Comparison of ENCODE assay signal across 1 cellular context in the genomic region with DNA sequence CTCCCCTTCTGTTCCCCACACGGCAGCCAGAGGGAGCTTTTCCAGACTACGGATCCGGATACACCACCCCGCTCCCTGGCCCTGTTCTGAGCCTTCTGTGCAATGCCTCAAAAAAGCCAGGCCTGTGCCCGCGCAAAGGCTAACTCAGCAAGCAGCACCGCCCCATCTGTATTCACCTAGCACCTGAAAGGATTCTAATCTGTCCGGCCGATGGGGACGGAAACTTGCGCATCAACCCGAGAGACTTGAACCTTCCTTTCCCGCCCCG.
TF ChIP-seq lines count a peak whose summit lies in the region.

No MANE protein-coding gene starts in this region.

TF ChIP-seq in HepG2, 621 proteins besides CTCF, POLR2A, EP300 and RAD21 (continued from another document):
- TF ChIP-seq SMC3 (IDR thresholded peaks at IDR 0.05; ENCODE audit: low read length): peak; percentile 47
- no peak for TF ChIP-seq ZNF670 (CRISPR knock-in tag; IDR thresholded peaks at IDR 0.05; ENCODE audit: borderline replicate concordance)
- TF ChIP-seq, protein P1, sequence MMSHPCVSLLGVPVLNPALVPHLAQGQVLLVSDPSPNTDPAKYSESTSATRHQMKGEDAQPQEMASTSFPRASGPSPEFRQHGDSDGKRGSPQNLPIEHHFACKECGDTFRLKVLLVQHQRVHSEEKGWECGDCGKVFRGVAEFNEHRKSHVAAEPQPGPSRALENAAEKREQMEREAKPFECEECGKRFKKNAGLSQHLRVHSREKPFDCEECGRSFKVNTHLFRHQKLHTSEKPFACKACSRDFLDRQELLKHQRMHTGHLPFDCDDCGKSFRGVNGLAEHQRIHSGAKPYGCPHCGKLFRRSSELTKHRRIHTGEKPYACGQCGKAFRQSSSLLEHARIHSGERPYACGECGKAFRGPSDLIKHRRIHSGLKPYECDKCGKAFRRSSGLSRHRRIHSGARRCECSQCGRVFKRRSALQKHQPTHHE (CRISPR knock-in tag; IDR thresholded peaks at IDR 0.05; ENCODE audit: borderline replicate concordance): no peak
